1 cellular context compared by ENCODE assay signal in genomic region chr22:44697423-44698179, GRCh38.
TF ChIP-seq lines count a peak whose summit lies in the region.

No MANE protein-coding gene starts in this region.

TF ChIP-seq in K562, 482 proteins besides CTCF, POLR2A, EP300 and RAD21 (continued from another document):
- TF ChIP-seq ETS1 (conservative IDR thresholded peaks at IDR 0.05; ENCODE audit: control insufficient read depth, low read depth, low read length): no peak
- TF ChIP-seq CBX1 (IDR thresholded peaks at IDR 0.05; ENCODE audit: low read depth): peak; percentile 93; the same call in 1 of the 2 replicates
- no peak for TF ChIP-seq THRB (CRISPR knock-in tag; conservative IDR thresholded peaks at IDR 0.05)
- no peak for TF ChIP-seq ZBTB5 (IDR thresholded peaks at IDR 0.05)
- no peak for TF ChIP-seq ELF1 (tag; IDR thresholded peaks at IDR 0.05)
- TF ChIP-seq AFF4 (CRISPR knock-in tag; IDR thresholded peaks at IDR 0.05): no peak
- no peak for TF ChIP-seq SNAPC5 (CRISPR knock-in tag; IDR thresholded peaks at IDR 0.05)
- TF ChIP-seq NEUROD1 (IDR thresholded peaks at IDR 0.05; ENCODE audit: borderline replicate concordance, low read depth, low read length, partially characterized antibody): no peak
- no peak for TF ChIP-seq BRD4 (IDR thresholded peaks at IDR 0.05)
- no peak for TF ChIP-seq SIRT6 (IDR thresholded peaks at IDR 0.05; ENCODE audit: low read depth, low read length)
- no peak for TF ChIP-seq ZNF121 (CRISPR knock-in tag; conservative IDR thresholded peaks at IDR 0.05)
- TF ChIP-seq ZNF354B (CRISPR knock-in tag; IDR thresholded peaks at IDR 0.05): no peak
- no peak for TF ChIP-seq THAP12 (CRISPR knock-in tag; IDR thresholded peaks at IDR 0.05)
- TF ChIP-seq RFX5 (IDR thresholded peaks at IDR 0.05; ENCODE audit: low read depth, low read length): no peak
- TF ChIP-seq ZBTB1 (CRISPR knock-in tag; IDR thresholded peaks at IDR 0.05; ENCODE audit: borderline replicate concordance, low read depth): no peak
- TF ChIP-seq DEAF1 (CRISPR knock-in tag; IDR thresholded peaks at IDR 0.05): 0 out of 2 replicates have a peak, but pooled peaks have one; percentile 9
- TF ChIP-seq TEAD4 (IDR thresholded peaks at IDR 0.05; ENCODE audit: low read length): no peak
- TF ChIP-seq TEAD4 (CRISPR knock-in tag; IDR thresholded peaks at IDR 0.05; ENCODE audit: borderline replicate concordance): no peak
- no peak for TF ChIP-seq HMBOX1 (IDR thresholded peaks at IDR 0.05)
- no peak for TF ChIP-seq ZEB2 (IDR thresholded peaks at IDR 0.05)
- TF ChIP-seq SMAD3 (CRISPR knock-in tag; conservative IDR thresholded peaks at IDR 0.05): no peak
- TF ChIP-seq ZBTB33 (CRISPR knock-in tag; IDR thresholded peaks at IDR 0.05): no peak
- TF ChIP-seq XRCC5 (IDR thresholded peaks at IDR 0.05; ENCODE audit: low read depth, low read length): 0 out of 2 replicates have a peak, but pooled peaks have one; percentile 56
- no peak for TF ChIP-seq NUFIP1 (IDR thresholded peaks at IDR 0.05; ENCODE audit: partially characterized antibody)
- TF ChIP-seq SRSF7 (optimal IDR thresholded peaks at IDR 0.05; ENCODE audit: low read depth, low read length): no peak
- no peak for TF ChIP-seq SRSF3 (IDR thresholded peaks at IDR 0.05; ENCODE audit: insufficient read depth, low read length)
- TF ChIP-seq MEIS2 (IDR thresholded peaks at IDR 0.05; ENCODE audit: partially characterized antibody): no peak
